In genomic region chr16:73240928-73241327, GRCh38 we compare ENCODE assay signal across 27 cellular contexts.
"Had no signal": no experiment of that assay in that cellular context is flagged by ENCODE, and none has a peak within 500 bp of the region (broad histone marks: within the 10 kb centered on the region; RNA-seq: fewer than 3 reads in every experiment).

No MANE protein-coding gene starts in this region.

- DNase-seq: activated B cell treated with CpG ODN at 0.5 μM for 24 hours; activated CD4-positive, alpha-beta T cell treated with anti-CD3 and anti-CD28 coated beads for 48 hours; activated CD4-positive, alpha-beta T cell treated with anti-CD3 and anti-CD28 coated beads, Interleukin-2, amount 50 U/mL, for 1 hour; activated CD4-positive, alpha-beta T cell treated with anti-CD3 and anti-CD28 coated beads, Interleukin-2, amount 50 U/mL, for 48 hours; activated CD8-positive, alpha-beta memory T cell treated with anti-CD3 and anti-CD28 coated beads for 24 hours; activated CD8-positive, alpha-beta T cell treated with anti-CD3 and anti-CD28 coated beads for 36 hours; activated effector memory CD4-positive, alpha-beta T cell treated with anti-CD3 and anti-CD28 coated beads, Interleukin-2, amount 50 U/mL, for 16 hours; activated naive CD4-positive, alpha-beta T cell treated with anti-CD3 and anti-CD28 coated beads for 36 hours; activated naive CD8-positive, alpha-beta T cell treated with anti-CD3 and anti-CD28 coated beads for 36 hours; activated naive CD8-positive, alpha-beta T cell treated with anti-CD3 and anti-CD28 coated beads, Interleukin-2, amount 50 U/mL, for 24 hours; activated T-cell treated with anti-CD3 and anti-CD28 coated beads, Interleukin-2, amount 50 U/mL, for 4 hours; adrenal gland; amygdala; aorta; body of pancreas; caudate nucleus; cortex of kidney; dermis blood vessel endothelial cell; effector CD4-positive, alpha-beta T cell; effector memory CD8-positive, alpha-beta T cell; erythroblast; foreskin keratinocyte; gastrocnemius medialis; glutamatergic neuron; heart left ventricle; T1000; WERI-Rb-1 had no signal
